ENCODE assay signal across 13 cellular contexts in the genomic region with DNA sequence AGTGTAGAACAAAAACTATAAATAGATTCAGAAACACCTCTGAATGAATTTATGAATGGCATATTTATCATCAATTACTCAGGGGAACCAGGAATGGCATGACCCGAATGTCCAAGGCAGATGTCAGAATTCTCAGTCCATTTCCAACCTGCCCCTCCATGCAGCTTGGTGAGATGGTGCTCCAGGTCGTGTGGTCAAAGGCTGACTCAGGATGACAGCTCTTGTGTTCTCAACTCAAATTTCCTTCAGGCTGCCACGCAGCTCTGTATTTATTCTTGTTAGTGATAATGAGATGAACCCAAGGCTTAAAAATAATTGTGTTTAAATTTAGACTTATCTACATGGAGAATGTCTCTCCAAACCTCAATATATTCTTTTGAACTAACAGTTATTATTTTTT.
"Had no signal": no experiment of that assay in that cellular context is flagged by ENCODE, and none has a peak within 500 bp of the region (broad histone marks: within the 10 kb centered on the region; RNA-seq: fewer than 3 reads in every experiment).

No MANE protein-coding gene starts in this region.

- H3K4me3 ChIP-seq: esophagus squamous epithelium, skin epidermis, stomach, thoracic aorta had no signal

- DNase-seq: effector memory CD8-positive, alpha-beta T cell; esophagus squamous epithelium; naive thymus-derived CD8-positive, alpha-beta T cell; stimulated activated CD4-positive, alpha-beta T cell treated with anti-CD3 and anti-CD28 coated beads, Interleukin-12 subunit alpha, Interleukin-12 subunit beta, amount 100 ng/mL, for 4 hours; stimulated activated naive CD4-positive, alpha-beta T cell; stomach; substantia nigra; trophoblast cell had no signal

- H3K27ac Mint-ChIP-seq: dendritic cell treated with granulocyte-macrophage colony-stimulating factor and Interleukin-4, amounts not matched to agents 40 ng/mL and 50 ng/mL, for 4 days; effector memory CD8-positive, alpha-beta T cell; naive thymus-derived CD8-positive, alpha-beta T cell had no signal

- ATAC-seq: effector memory CD8-positive, alpha-beta T cell; naive thymus-derived CD8-positive, alpha-beta T cell; sciatic nerve had no signal

- H3K36me3 ChIP-seq: esophagus squamous epithelium, neutrophil, stomach, thoracic aorta had no signal

- H3K4me1 ChIP-seq: esophagus squamous epithelium, stomach had no signal

- H3K9me3 ChIP-seq: esophagus squamous epithelium, neutrophil, thoracic aorta had no signal

- H3K27me3 ChIP-seq: esophagus squamous epithelium, stomach had no signal

- H3K27ac ChIP-seq: esophagus squamous epithelium, neutrophil, skin epidermis, stomach, thoracic aorta had no signal

- H3K4me3 Mint-ChIP-seq: dendritic cell treated with granulocyte-macrophage colony-stimulating factor and Interleukin-4, amounts not matched to agents 40 ng/mL and 50 ng/mL, for 4 days; effector memory CD8-positive, alpha-beta T cell; naive thymus-derived CD8-positive, alpha-beta T cell had no signal

- H3K9me3 Mint-ChIP-seq: dendritic cell treated with granulocyte-macrophage colony-stimulating factor and Interleukin-4, amounts not matched to agents 40 ng/mL and 50 ng/mL, for 4 days; effector memory CD8-positive, alpha-beta T cell had no signal
